15 cellular contexts compared by ENCODE assay signal in genomic region chr12:26715232-26715631, GRCh38.
DNase-seq lines count a peak whose midpoint lies in the region; ATAC-seq and TF ChIP-seq lines count a peak whose summit lies in the region.
"Had no signal": no experiment of that assay in that cellular context is flagged by ENCODE, and none has a peak within 500 bp of the region (broad histone marks: within the 10 kb centered on the region; RNA-seq: fewer than 3 reads in every experiment).

No MANE protein-coding gene starts in this region.

- H3K4me1 ChIP-seq in OCI-LY1 (ENCODE audit: insufficient read depth, low read length, severe bottlenecking), result peaks cover 38% of the 10 kb centered on the region
- H3K4me1 ChIP-seq in thyroid gland, result peaks cover 0 to under 1% of the 10 kb centered on the region in 2 donors

- TF ChIP-seq CTCF in OCI-LY1 (IDR thresholded peaks at IDR 0.05; ENCODE audit: low read length), result no peak
- TF ChIP-seq CTCF in thyroid gland (IDR thresholded peaks at IDR 0.05), result no peak

- DNase-seq in NCI-H2171 treated with DMSO at 0.1 percent for 48 hours (lab: John Stamatoyannopoulos, UW) (peak; percentile 19), NCI-H2171 (lab: John Stamatoyannopoulos, UW) (no peak), NCI-H2029 treated with DMSO at 0.1 percent for 48 hours (lab: John Stamatoyannopoulos, UW) (peak; percentile 38), thyroid gland (no peak), GDM1 (lab: John Stamatoyannopoulos, UW) (no peak)
- DNase-seq in stimulated activated naive B cell treated with anti-CD40 and anti-IgM and Interleukin-4, amounts not matched to agents 10 μg/mL and 1 μg/mL and 100 μg/mL, for 72 hours, result no peak
- no peak for DNase-seq in stimulated activated CD4-positive, alpha-beta T cell treated with anti-CD3 and anti-CD28 coated beads, Interleukin-1b, Interleukin-23, amount 100 ng/mL, for 48 hours
- DNase-seq: H7, Kasumi-1, NCI-H1694, T-helper 17 cell had no signal

- no peaks in the 10 kb centered on the region for H3K27me3 Mint-ChIP-seq in stimulated activated naive B cell treated with anti-CD40 and anti-IgM and Interleukin-4, amounts not matched to agents 10 μg/mL and 1 μg/mL and 100 μg/mL, for 72 hours
- H3K27me3 Mint-ChIP-seq: T-helper 17 cell had no signal

- H3K27ac ChIP-seq in OCI-LY1 (ENCODE audit: low read depth, low read length, poor library complexity, severe bottlenecking) (peak overlapping the region; percentile 74), thyroid gland (no peak overlapping the region)
- H3K27ac ChIP-seq: SJSA1 had no signal

- no peaks in the 10 kb centered on the region for H3K27me3 ChIP-seq in OCI-LY1 (ENCODE audit: insufficient read depth, low read length)
- H3K27me3 ChIP-seq in thyroid gland, result no peaks in the 10 kb centered on the region
- H3K27me3 ChIP-seq: SJSA1 had no signal

- H3K36me3 ChIP-seq in OCI-LY1 (ENCODE audit: insufficient read depth, low read length) (peaks cover 47% of the 10 kb centered on the region), thyroid gland (no peaks in the 10 kb centered on the region)

- no peak for TF ChIP-seq POLR2A in thyroid gland (IDR thresholded peaks at IDR 0.05)

- H3K9me3 ChIP-seq in OCI-LY1 (ENCODE audit: low read length) (no peaks in the 10 kb centered on the region), thyroid gland (no peaks in the 10 kb centered on the region)
- H3K9me3 ChIP-seq: SJSA1 had no signal

- H3K9me2 ChIP-seq in OCI-LY1 (ENCODE audit: low read depth, low read length), result no peaks in the 10 kb centered on the region

- intact Hi-C loops in thyroid gland (cut with DNase I), result no loop called here

- no peak overlapping the region for H2AFZ ChIP-seq in OCI-LY1 (ENCODE audit: low read length)

- peaks cover 19 to 39% of the 10 kb centered on the region in 2 donors for H3K36me3 Mint-ChIP-seq in stimulated activated naive B cell treated with anti-CD40 and anti-IgM and Interleukin-4, amounts not matched to agents 10 μg/mL and 1 μg/mL and 100 μg/mL, for 72 hours

- H3K4me1 Mint-ChIP-seq in stimulated activated naive B cell treated with anti-CD40 and anti-IgM and Interleukin-4, amounts not matched to agents 10 μg/mL and 1 μg/mL and 100 μg/mL, for 72 hours, result peaks cover 22 to 46% of the 10 kb centered on the region in 2 donors
- H3K4me1 Mint-ChIP-seq: CD14-positive monocyte had no signal

- no peak overlapping the region for H3K27ac Mint-ChIP-seq in stimulated activated naive B cell treated with anti-CD40 and anti-IgM and Interleukin-4, amounts not matched to agents 10 μg/mL and 1 μg/mL and 100 μg/mL, for 72 hours
- H3K27ac Mint-ChIP-seq: CD14-positive monocyte, T-helper 17 cell had no signal

- H3K4me3 Mint-ChIP-seq in stimulated activated naive B cell treated with anti-CD40 and anti-IgM and Interleukin-4, amounts not matched to agents 10 μg/mL and 1 μg/mL and 100 μg/mL, for 72 hours, result no peak overlapping the region
- H3K4me3 Mint-ChIP-seq: CD14-positive monocyte, T-helper 17 cell had no signal

- WGBS in thyroid gland, 2 donors, result 84% methylated on average over 5 of the region's 5 CpGs

- no peaks in the 10 kb centered on the region for H4K20me1 ChIP-seq in OCI-LY1 (ENCODE audit: insufficient read depth, low read length)

- H3K79me2 ChIP-seq in OCI-LY1 (ENCODE audit: insufficient read depth, low read length), result no peaks in the 10 kb centered on the region

- peak; percentile 14 to 66 for ATAC-seq in stimulated activated naive B cell treated with anti-CD40 and anti-IgM and Interleukin-4, amounts not matched to agents 10 μg/mL and 1 μg/mL and 100 μg/mL, for 72 hours (replicated peaks)
- ATAC-seq: Panc1, T-helper 17 cell had no signal

- no peaks in the 10 kb centered on the region for H3F3A ChIP-seq in OCI-LY1 (ENCODE audit: insufficient read depth, low read length)

- H3K4me3 ChIP-seq in OCI-LY1 (ENCODE audit: low read depth, low read length, poor library complexity, severe bottlenecking) (no peak overlapping the region), thyroid gland (replicated peaks in 1 of 3) (no peak overlapping the region)
- H3K4me3 ChIP-seq: SJSA1 had no signal

- no peak overlapping the region for H3K9ac ChIP-seq in OCI-LY1 (ENCODE audit: low read length)

- peak overlapping the region; percentile 32; the same call in 1 of the 2 replicates for H3K4me2 ChIP-seq in OCI-LY1 (ENCODE audit: low read length)

- peaks cover 0 to 2% of the 10 kb centered on the region in 2 donors for H3K9me3 Mint-ChIP-seq in stimulated activated naive B cell treated with anti-CD40 and anti-IgM and Interleukin-4, amounts not matched to agents 10 μg/mL and 1 μg/mL and 100 μg/mL, for 72 hours
- H3K9me3 Mint-ChIP-seq: CD14-positive monocyte had no signal

Comparison
In these comparisons a context has a peak if more than half of its experiments do, and no peak if none do; other contexts are left out.
1. DNase-seq: peak in NCI-H2171 treated with DMSO at 0.1 percent for 48 hours (single experiment) and NCI-H2029 treated with DMSO at 0.1 percent for 48 hours (single experiment); none in NCI-H2171 (single experiment), stimulated activated naive B cell treated with anti-CD40 and anti-IgM and Interleukin-4, amounts not matched to agents 10 μg/mL and 1 μg/mL and 100 μg/mL, for 72 hours (single experiment), thyroid gland (0 of 2), GDM1 (single experiment) and stimulated activated CD4-positive, alpha-beta T cell treated with anti-CD3 and anti-CD28 coated beads, Interleukin-1b, Interleukin-23, amount 100 ng/mL, for 48 hours (single experiment).